ENCODE assay signal across 26 cellular contexts in genomic region chr19:35025969-35026368, GRCh38. TPM values are rescaled to one million over a fixed set of nuclear protein-coding genes. Genes with fewer than 3 reads are reported as not detected.
"Had no signal": no experiment of that assay in that cellular context is flagged by ENCODE, and none has a peak within 500 bp of the region (broad histone marks: within the 10 kb centered on the region; RNA-seq: fewer than 3 reads in every experiment).

No MANE protein-coding gene starts in this region.

- H3K27me3 ChIP-seq: right atrium auricular region, sigmoid colon, tibial nerve, uterus had no signal

- ATAC-seq: left cardiac atrium; left lobe of liver; lower lobe of right lung; naive thymus-derived CD8-positive, alpha-beta T cell; stimulated activated memory B cell treated with anti-CD40 and anti-IgM and Interleukin-4, amounts not matched to agents 10 μg/mL and 1 μg/mL and 100 μg/mL, for 72 hours; stimulated activated naive CD8-positive, alpha-beta T cell treated with anti-CD3 and anti-CD28 coated beads, Interleukin-15, amount 100 ng/mL, for 72 hours had no signal

- H3K9me3 ChIP-seq: lower lobe of right lung, right atrium auricular region, sigmoid colon, tibial nerve, uterus had no signal

- H3K4me3 ChIP-seq: lower lobe of right lung, right atrium auricular region, sigmoid colon, smooth muscle cell, tibial nerve, uterus had no signal

- H3K27ac ChIP-seq: lower lobe of right lung, right atrium auricular region, sigmoid colon, tibial nerve, uterus had no signal

- FAIRE-seq: keratinocyte had no signal

- DNase-seq: hippocampal formation; kidney glomerular epithelial cell; left cardiac atrium; lower lobe of right lung; mammary epithelial cell; mesenchymal stem cell; naive thymus-derived CD8-positive, alpha-beta T cell; nucleus accumbens; stimulated activated CD4-positive, alpha-beta T cell treated with anti-CD3 and anti-CD28 coated beads, Interleukin-1b, Interleukin-23, amount 100 ng/mL, for 48 hours; stimulated activated CD4-positive, alpha-beta T cell treated with anti-CD3 and anti-CD28 coated beads, Interleukin-2, amount 100 ng/mL, for 48 hours; stimulated activated CD4-positive, alpha-beta T cell treated with anti-CD3 and anti-CD28 coated beads, Interleukin-4, amount 100 ng/mL, for 4 hours; stimulated activated CD8-positive, alpha-beta memory T cell treated with anti-CD3 and anti-CD28 coated beads, Interleukin-4, amount 100 ng/mL, for 48 hours; stimulated activated naive CD4-positive, alpha-beta T cell treated with Interleukin-2 at 50 U/mL for 16 hours; stimulated activated naive CD8-positive, alpha-beta T cell treated with anti-CD3 and anti-CD28 coated beads, Interleukin-15, amount 100 ng/mL, for 72 hours; substantia nigra; uterus had no signal

- H3K4me2 ChIP-seq: smooth muscle cell had no signal

- H3K36me3 ChIP-seq: uterus had no signal

RNA-seq across cellular contexts. Expression of gene HPN, which starts 15.6 kb away (rescaled TPM):
- total RNA-seq: osteocyte, pulmonary artery endothelial cell, temporal lobe had no signal
- polyA plus RNA-seq: keratinocyte, mammary epithelial cell had no signal
